Comparison of ENCODE assay signal across 22 cellular contexts in the genomic region with DNA sequence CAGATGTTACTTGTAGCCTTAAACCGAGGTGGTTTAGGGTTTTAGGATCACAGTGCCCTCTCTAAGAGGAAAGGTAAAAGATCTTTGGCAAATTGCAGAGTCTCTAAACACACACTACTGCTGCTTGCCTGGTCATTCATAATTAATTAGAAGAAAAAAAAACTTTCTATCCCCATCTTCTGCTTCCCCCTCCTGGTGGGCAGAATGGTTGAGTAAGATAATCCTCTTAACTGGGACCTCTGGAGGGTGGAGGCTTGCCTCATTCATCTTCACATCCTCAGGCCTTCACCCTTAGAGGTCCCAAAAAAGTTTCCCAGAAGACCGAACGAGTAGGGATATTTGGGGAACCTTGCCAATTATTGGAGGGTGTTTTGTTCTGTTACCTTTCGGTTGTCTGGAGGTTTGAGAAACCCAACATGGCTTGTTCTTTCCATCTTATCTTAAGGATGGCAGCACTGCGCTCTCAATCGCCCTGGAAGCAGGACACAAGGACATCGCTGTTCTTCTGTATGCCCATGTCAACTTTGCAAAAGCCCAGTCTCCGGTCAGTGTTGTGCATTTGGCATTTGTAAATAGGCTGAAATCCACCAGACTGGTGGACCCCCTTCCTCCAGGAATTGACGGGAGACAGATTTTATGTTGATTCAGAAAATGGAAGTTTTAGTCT.
DNase-seq lines count a peak whose midpoint lies in the region; ATAC-seq and TF ChIP-seq lines count a peak whose summit lies in the region.
"Had no signal": no experiment of that assay in that cellular context is flagged by ENCODE, and none has a peak within 500 bp of the region (broad histone marks: within the 10 kb centered on the region; RNA-seq: fewer than 3 reads in every experiment).

No MANE protein-coding gene starts in this region.

- H3K79me2 ChIP-seq in smooth muscle cell (ENCODE audit: low read depth): no peaks in the 10 kb centered on the region
- H3K79me2 ChIP-seq: hepatocyte had no signal

- H3K4me2 ChIP-seq in smooth muscle cell: no peak overlapping the region
- H3K4me2 ChIP-seq: hepatocyte had no signal

- H3F3A ChIP-seq in smooth muscle cell (ENCODE audit: low read depth): peaks cover 11% of the 10 kb centered on the region

- H3K36me3 ChIP-seq in H7 (replicated peaks; ENCODE audit: control insufficient read depth, insufficient read depth, low read length): peaks cover 9% of the 10 kb centered on the region
- peaks cover 0 to 33% of the 10 kb centered on the region in 2 donors for H3K36me3 ChIP-seq in gastrocnemius medialis
- H3K36me3 ChIP-seq in smooth muscle cell (ENCODE audit: low read depth): no peaks in the 10 kb centered on the region
- H3K36me3 ChIP-seq: uterus had no signal

- ATAC-seq in right cardiac atrium (no peak), gastrocnemius medialis (no peak), HG03280 (IDR thresholded peaks at IDR 0.05; ENCODE audit: unreplicated experiment) (no peak)
- ATAC-seq: activated CD4-positive, CD25-positive, alpha-beta regulatory T cell treated with anti-CD3 and anti-CD28 coated beads, Interleukin-2, amount 50 U/mL, for 24 hours; stimulated activated naive CD8-positive, alpha-beta T cell treated with anti-CD3 and anti-CD28 coated beads, Interleukin-15, amount 100 ng/mL, for 72 hours had no signal

- H3K27ac ChIP-seq in angular gyrus (ENCODE audit: low read depth, low read length) (peak overlapping the region; percentile 42), right cardiac atrium (ENCODE audit: low read length) (peak overlapping the region; percentile 90), gastrocnemius medialis (peak overlapping the region; percentile 79 to 88 (median 80)), smooth muscle cell (ENCODE audit: low read depth) (no peak overlapping the region)
- H3K27ac ChIP-seq: hepatocyte, lower lobe of right lung had no signal

- intact Hi-C loops in right cardiac atrium (cut with DNase I) (no loop called here), gastrocnemius medialis (cut with DNase I; ENCODE audit: low total_unique reads) (loop anchor here (2.0 kb wide), 1 partner anchor 49 kb away; no protein-coding TSS in a partner anchor)

- peaks cover 11% of the 10 kb centered on the region for H3K4me1 ChIP-seq in right cardiac atrium (ENCODE audit: control insufficient read depth, insufficient read depth, low read length)
- H3K4me1 ChIP-seq in gastrocnemius medialis: peaks cover 35 to 36% of the 10 kb centered on the region in 2 donors
- H3K4me1 ChIP-seq in smooth muscle cell (ENCODE audit: low read depth): peaks cover 4% of the 10 kb centered on the region
- H3K4me1 ChIP-seq: HAP-1, uterus had no signal

- H3K27me3 ChIP-seq in H7 (ENCODE audit: control insufficient read depth, insufficient read depth, low read length) (no peaks in the 10 kb centered on the region), right cardiac atrium (ENCODE audit: control insufficient read depth, insufficient read depth) (no peaks in the 10 kb centered on the region), gastrocnemius medialis (no peaks in the 10 kb centered on the region), smooth muscle cell (ENCODE audit: low read depth) (no peaks in the 10 kb centered on the region)
- H3K27me3 ChIP-seq: hepatocyte, MG63, uterus had no signal

- 80% methylated on average over 9 of the region's 9 CpGs for WGBS in right cardiac atrium
- WGBS in smooth muscle cell (ENCODE audit: low lambda C conversion rate): 97% methylated on average over 9 of the region's 9 CpGs

- DNase-seq in H7: peak; percentile 35
- no peak for DNase-seq in right cardiac atrium
- DNase-seq in gastrocnemius medialis: no peak
- DNase-seq in activated CD8-positive, alpha-beta memory T cell treated with anti-CD3 and anti-CD28 coated beads, Interleukin-2, amount 50 U/mL, for 4 hours: no peak
- no peak for DNase-seq in NCI-H2029 (lab: John Stamatoyannopoulos, UW)
- DNase-seq in smooth muscle cell (lab: John Stamatoyannopoulos, UW; ENCODE audit: unreplicated experiment): no peak
- DNase-seq: activated CD4-positive, alpha-beta memory T cell treated with anti-CD3 and anti-CD28 coated beads, Interleukin-2, amount 10 ng/mL, durations not matched to agents 7 days and 5 days; activated gamma-delta T cell; CD4-positive, CD25-positive, alpha-beta regulatory T cell; DMS153; immature natural killer cell; lower lobe of right lung; NCI-H1436; stimulated activated naive CD8-positive, alpha-beta T cell treated with anti-CD3 and anti-CD28 coated beads, Interleukin-15, amount 100 ng/mL, for 72 hours; T1000 had no signal

- H3K9me3 ChIP-seq in right cardiac atrium (ENCODE audit: control insufficient read depth, low read length): no peaks in the 10 kb centered on the region
- no peaks in the 10 kb centered on the region for H3K9me3 ChIP-seq in gastrocnemius medialis
- H3K9me3 ChIP-seq in smooth muscle cell (replicated peaks; ENCODE audit: low read depth): no peaks in the 10 kb centered on the region
- H3K9me3 ChIP-seq: HAP-1, lower lobe of right lung, MG63, uterus had no signal

- no peak for TF ChIP-seq POLR2A in gastrocnemius medialis (IDR thresholded peaks at IDR 0.05)

- H4K20me1 ChIP-seq in smooth muscle cell (ENCODE audit: low read depth): no peaks in the 10 kb centered on the region

- no peak for TF ChIP-seq CTCF in gastrocnemius medialis (IDR thresholded peaks at IDR 0.05 in 4 of 5, conservative IDR thresholded peaks at IDR 0.05 in 1 of 5)
- no peak for TF ChIP-seq CTCF in smooth muscle cell (IDR thresholded peaks at IDR 0.05; ENCODE audit: borderline replicate concordance, insufficient read depth, poor library complexity, severe bottlenecking)

- in situ Hi-C loops in gastrocnemius medialis (cut with MboI; ENCODE audit: low sequenced_read_pairs in 4 of 4): no loop called here

- H3K4me3 ChIP-seq in H7 (ENCODE audit: insufficient read depth, low read depth, low read length) (no peak overlapping the region), right cardiac atrium (ENCODE audit: low read length) (no peak overlapping the region), gastrocnemius medialis (no peak overlapping the region), smooth muscle cell (no peak overlapping the region)
- H3K4me3 ChIP-seq: HAP-1, hepatocyte, lower lobe of right lung, MG63, uterus had no signal

- no peak overlapping the region for H3K9ac ChIP-seq in smooth muscle cell (ENCODE audit: low read depth)

- no peak overlapping the region for H2AFZ ChIP-seq in smooth muscle cell (ENCODE audit: low read depth)
- H2AFZ ChIP-seq: hepatocyte had no signal
